ENCODE assay signal across 12 cellular contexts in genomic region chr11:76630600-76630999, GRCh38. TPM values are rescaled to one million over a fixed set of nuclear protein-coding genes. Genes with fewer than 3 reads are reported as not detected.
DNase-seq lines count a peak whose midpoint lies in the region; ATAC-seq and TF ChIP-seq lines count a peak whose summit lies in the region.
"Had no signal": no experiment of that assay in that cellular context is flagged by ENCODE, and none has a peak within 500 bp of the region (broad histone marks: within the 10 kb centered on the region; RNA-seq: fewer than 3 reads in every experiment).

No MANE protein-coding gene starts in this region.

- H3K4me3 Mint-ChIP-seq in CD14-positive monocyte: peak overlapping the region; percentile 70 to 88
- H3K4me3 Mint-ChIP-seq: CD4-positive, alpha-beta memory T cell; GM23338 had no signal

- no peaks in the 10 kb centered on the region for H3K36me3 ChIP-seq in OCI-LY7 (ENCODE audit: insufficient read depth, low read length)
- H3K36me3 ChIP-seq in esophagus squamous epithelium: no peaks in the 10 kb centered on the region
- no peaks in the 10 kb centered on the region for H3K36me3 ChIP-seq in psoas muscle (ENCODE audit: insufficient read depth in 1 of 2, low read depth in 1 of 2)
- H3K36me3 ChIP-seq: cardiac muscle cell had no signal

- peak overlapping the region; percentile 99 to 100 (median 100) for H3K27ac Mint-ChIP-seq in CD14-positive monocyte
- H3K27ac Mint-ChIP-seq: GM23338 had no signal

- no peak for TF ChIP-seq POLR2A in esophagus squamous epithelium (IDR thresholded peaks at IDR 0.05)
- TF ChIP-seq POLR2A in erythroblast (IDR thresholded peaks at IDR 0.05; ENCODE audit: low read length): no peak

- DNase-seq in CD14-positive monocyte (ENCODE audit: low spot score): no peak
- no peak for DNase-seq in OCI-LY7 (ENCODE audit: low spot score)
- DNase-seq in esophagus squamous epithelium (lab: John Stamatoyannopoulos, UW): no peak
- no peak for DNase-seq in psoas muscle
- DNase-seq in NCI-H510A (lab: John Stamatoyannopoulos, UW): no peak
- DNase-seq in iPS-NIHi7 (ENCODE audit: extremely low spot score): no peak
- DNase-seq in erythroblast (lab: John Stamatoyannopoulos, UW): no peak
- DNase-seq: CD4-positive, alpha-beta memory T cell; NCI-H2107 had no signal

- TF ChIP-seq CTCF in CD14-positive monocyte (IDR thresholded peaks at IDR 0.05): no peak
- TF ChIP-seq CTCF in OCI-LY7 (conservative IDR thresholded peaks at IDR 0.05; ENCODE audit: low read length): no peak
- no peak for TF ChIP-seq CTCF in esophagus squamous epithelium (IDR thresholded peaks at IDR 0.05)
- TF ChIP-seq CTCF in psoas muscle (IDR thresholded peaks at IDR 0.05): no peak

- H3K4me1 ChIP-seq in OCI-LY7 (ENCODE audit: insufficient read depth, low read length, poor library complexity, severe bottlenecking): peaks cover 50% of the 10 kb centered on the region
- H3K4me1 ChIP-seq in esophagus squamous epithelium: peaks cover 5 to 30% (median 22%) of the 10 kb centered on the region in 3 donors
- H3K4me1 ChIP-seq in psoas muscle: no peaks in the 10 kb centered on the region

- peaks cover 4 to 11% (median 7%) of the 10 kb centered on the region in 3 donors for H3K27me3 Mint-ChIP-seq in CD14-positive monocyte (ENCODE audit: low read depth in 3 of 3)

- no peak for ATAC-seq in psoas muscle
- ATAC-seq in HG03442 (IDR thresholded peaks at IDR 0.05; ENCODE audit: unreplicated experiment): no peak

- H3K4me1 Mint-ChIP-seq in CD14-positive monocyte: peaks cover 57% of the 10 kb centered on the region

- peaks cover 3 to 17% (median 9%) of the 10 kb centered on the region in 7 donors for H3K9me3 Mint-ChIP-seq in CD14-positive monocyte

- H3K9me3 ChIP-seq in OCI-LY7 (ENCODE audit: low read length): peaks cover 8% of the 10 kb centered on the region; the same call in 1 of the 2 replicates
- peaks cover 0 to 4% (median 0%) of the 10 kb centered on the region in 3 donors for H3K9me3 ChIP-seq in esophagus squamous epithelium
- H3K9me3 ChIP-seq in psoas muscle: no peaks in the 10 kb centered on the region

- CTCF ChIA-PET in OCI-LY7 (lab: Charles Lee; ENCODE audit: unreplicated experiment): no interaction called here

- intact Hi-C loops in CD14-positive monocyte (cut with micrococcal nuclease) (loop anchor here in 1 of 2 donors (5.0 kb wide), 1 partner anchor 42 kb away; the partner anchor contains the start of gene LRRC32), OCI-LY7 (cut with micrococcal nuclease; ENCODE audit: unreplicated experiment) (no loop called here), esophagus squamous epithelium (cut with DNase I) (no loop called here), psoas muscle (cut with DNase I) (no loop called here)

- WGBS in esophagus squamous epithelium, 2 donors: 73 to 82% methylated on average over 3 of the region's 3 CpGs
- WGBS in psoas muscle, 3 donors: 62 to 76% (median 66%) methylated on average over 3 of the region's 3 CpGs

- peaks cover 9 to 18% of the 10 kb centered on the region in 2 donors for H3K36me3 Mint-ChIP-seq in CD14-positive monocyte
- H3K36me3 Mint-ChIP-seq: CD4-positive, alpha-beta memory T cell had no signal

- peak overlapping the region; percentile 93; the same call in 1 of the 2 replicates for H2AFZ ChIP-seq in OCI-LY7 (ENCODE audit: low read length)
- H2AFZ ChIP-seq: GM23338 had no signal

- H3K4me2 ChIP-seq in OCI-LY7 (ENCODE audit: low read length): no peak overlapping the region
- H3K4me2 ChIP-seq: GM23338 had no signal

- H4K20me1 ChIP-seq in OCI-LY7 (ENCODE audit: insufficient read depth, low read length): no peaks in the 10 kb centered on the region

- H3K4me3 ChIP-seq in OCI-LY7 (ENCODE audit: low read depth, low read length, poor library complexity, severe bottlenecking) (no peak overlapping the region), esophagus squamous epithelium (no peak overlapping the region), psoas muscle (no peak overlapping the region)
- H3K4me3 ChIP-seq: cardiac muscle cell, GM23338 had no signal

- no TSS peak for BruUV-seq in OCI-LY7 (replicated peaks; lab: Mats Ljungman, UMichigan)

- H3K79me2 ChIP-seq in OCI-LY7 (ENCODE audit: insufficient read depth, low read depth, low read length): no peaks in the 10 kb centered on the region

- H3K27ac ChIP-seq in OCI-LY7 (ENCODE audit: low read depth, low read length, poor library complexity, severe bottlenecking) (no peak overlapping the region), esophagus squamous epithelium (peak overlapping the region; percentile 38 to 89 (median 74)), psoas muscle (peak overlapping the region; percentile 84)
- H3K27ac ChIP-seq: cardiac muscle cell had no signal

- H3K27me3 ChIP-seq in esophagus squamous epithelium: no peaks in the 10 kb centered on the region
- no peaks in the 10 kb centered on the region for H3K27me3 ChIP-seq in psoas muscle (ENCODE audit: insufficient read depth in 3 of 3, low read length in 2 of 3)
- H3K27me3 ChIP-seq: cardiac muscle cell had no signal

- no peaks in the 10 kb centered on the region for H3K9me2 ChIP-seq in OCI-LY7 (ENCODE audit: insufficient read depth, low read length)

- POLR2A ChIA-PET in OCI-LY7 (lab: Charles Lee): no interaction called here

RNA-seq across cellular contexts. Expression of gene LRRC32, which starts 39.9 kb away (rescaled TPM):
- polyA plus RNA-seq in CD14-positive monocyte (not detected), psoas muscle (10 to 100 TPM; 16.2 to 27.9 (median 16.7) TPM)
- 5.4 and 5.5 TPM in 2 replicates for total RNA-seq in OCI-LY7 (2014; rRNA removed; shearing (Covaris generic))
- total RNA-seq in OCI-LY7 (2022) (15.0 and 25.3 TPM in 2 replicates), esophagus squamous epithelium (10 to 100 TPM in 2 of 4 donors, 1 to 10 TPM in 2; 3.0 to 23.4 (median 8.5) TPM), psoas muscle (10 to 100 TPM; 14.7 to 32.9 (median 21.4) TPM)
